27 cellular contexts compared by ENCODE assay signal in genomic region chr7:29435167-29435566, GRCh38.
DNase-seq lines count a peak whose midpoint lies in the region; ATAC-seq and TF ChIP-seq lines count a peak whose summit lies in the region.
"Had no signal": no experiment of that assay in that cellular context is flagged by ENCODE, and none has a peak within 500 bp of the region (broad histone marks: within the 10 kb centered on the region; RNA-seq: fewer than 3 reads in every experiment).

No MANE protein-coding gene starts in this region.

- H3K27ac ChIP-seq in coronary artery, result no peak overlapping the region
- H3K27ac ChIP-seq: BLaER1 treated with 17β-estradiol and CSF1 and Interleukin-3, amounts not matched to agents 10 nM and 100 nM; SJSA1 had no signal

- no peak overlapping the region for H3K4me3 ChIP-seq in coronary artery
- H3K4me3 ChIP-seq: BLaER1 treated with 17β-estradiol and CSF1 and Interleukin-3, amounts not matched to agents 10 nM and 100 nM; GM23338; SJSA1 had no signal

- DNase-seq in germinal center (ENCODE audit: low spot score), result peak; percentile 33
- no peak for DNase-seq in C1 segment of cervical spinal cord (lab: John Stamatoyannopoulos, UW)
- DNase-seq in coronary artery (ENCODE audit: low spot score), result no peak
- no peak for DNase-seq in GM03348 (ENCODE audit: low spot score)
- DNase-seq: activated CD4-positive, alpha-beta T cell treated with anti-CD3 and anti-CD28 coated beads, Interleukin-2, amount 50 U/mL, for 48 hours; activated CD8-positive, alpha-beta memory T cell treated with anti-CD3 and anti-CD28 coated beads, Interleukin-2, amount 50 U/mL, for 48 hours; anterior cingulate cortex; Caco-2; DND-41; effector CD4-positive, alpha-beta T cell; islet precursor cell; naive B cell; NCI-H1092; NCI-H187; NCI-H526 treated with DMSO at 0.1 percent for 48 hours; RPMI8226; stimulated activated CD4-positive, alpha-beta T cell treated with anti-CD3 and anti-CD28 coated beads, Interleukin-15, amount 100 ng/mL, for 24 hours; stimulated activated naive CD4-positive, alpha-beta T cell treated with Interleukin-2 at 50 U/mL for 16 hours had no signal

- ATAC-seq in GM18867 (IDR thresholded peaks at IDR 0.05; ENCODE audit: unreplicated experiment), result peak; percentile 55
- ATAC-seq in GM21529 (IDR thresholded peaks at IDR 0.05; ENCODE audit: unreplicated experiment), result peak; percentile 55
- ATAC-seq in HG02973 (IDR thresholded peaks at IDR 0.05; ENCODE audit: unreplicated experiment), result peak; percentile 79
- no peak for ATAC-seq in HG03097 (IDR thresholded peaks at IDR 0.05; ENCODE audit: low FRiP score, unreplicated experiment)
- ATAC-seq: activated CD4-positive, CD25-positive, alpha-beta regulatory T cell treated with anti-CD3 and anti-CD28 coated beads, Interleukin-2, amount 50 U/mL, for 24 hours; activated naive CD4-positive, alpha-beta T cell treated with anti-CD3 and anti-CD28 coated beads, Interleukin-2, amount 50 U/mL, for 72 hours; GM23338 had no signal

- TF ChIP-seq CTCF in coronary artery (IDR thresholded peaks at IDR 0.05), result no peak
